In genomic region chr3:121988146-121988545, GRCh38 we compare ENCODE assay signal across 20 cellular contexts. TPM values are rescaled to one million over a fixed set of nuclear protein-coding genes. Genes with fewer than 3 reads are reported as not detected.
"Had no signal": no experiment of that assay in that cellular context is flagged by ENCODE, and none has a peak within 500 bp of the region (broad histone marks: within the 10 kb centered on the region; RNA-seq: fewer than 3 reads in every experiment).

No MANE protein-coding gene starts in this region.

- H3K4me3 ChIP-seq: colonic mucosa, gastrocnemius medialis, sigmoid colon, tibial nerve, vagina had no signal

- DNase-seq: activated CD4-positive, alpha-beta T cell treated with anti-CD3 and anti-CD28 coated beads, Interleukin-2, amount 50 U/mL, for 1 hour; activated CD8-positive, alpha-beta memory T cell treated with anti-CD3 and anti-CD28 coated beads, Interleukin-2, amount 50 U/mL, for 48 hours; activated effector memory CD4-positive, alpha-beta T cell treated with anti-CD3 and anti-CD28 coated beads, Interleukin-2, amount 50 U/mL, for 16 hours; caudate nucleus; colonic mucosa; effector memory CD4-positive, alpha-beta T cell; gastrocnemius medialis; islet precursor cell; nephron progenitor cell; sigmoid colon; SK-N-SH; stimulated activated CD4-positive, alpha-beta T cell treated with anti-CD3 and anti-CD28 coated beads, Interleukin-12 subunit alpha, Interleukin-12 subunit beta, amount 100 ng/mL, for 4 hours; stimulated activated CD4-positive, alpha-beta T cell treated with anti-CD3 and anti-CD28 coated beads, Interleukin-4, amount 100 ng/mL, for 1 hour; stimulated activated CD8-positive, alpha-beta memory T cell treated with anti-CD3 and anti-CD28 coated beads, Interleukin-4, amount 100 ng/mL, for 48 hours had no signal

- H3K36me3 ChIP-seq: colonic mucosa, gastrocnemius medialis, sigmoid colon, tibial nerve, vagina had no signal

- H3K27me3 ChIP-seq: colonic mucosa, gastrocnemius medialis, sigmoid colon, tibial nerve, vagina had no signal

- H3K27ac Mint-ChIP-seq: nephron progenitor cell, WTC11 had no signal

- H3K4me3 Mint-ChIP-seq: nephron progenitor cell, WTC11 had no signal

- H3K4me1 ChIP-seq: colonic mucosa, gastrocnemius medialis, sigmoid colon, tibial nerve, vagina had no signal

- ATAC-seq: gastrocnemius medialis, left lobe of liver, WTC11 had no signal

- H3K4me2 ChIP-seq: SK-N-SH had no signal

- H3K27ac ChIP-seq: colonic mucosa, gastrocnemius medialis, sigmoid colon, tibial nerve, vagina had no signal

- H3K4me1 Mint-ChIP-seq: nephron progenitor cell, WTC11 had no signal

- H3K9me3 ChIP-seq: colonic mucosa, gastrocnemius medialis, SK-N-SH, vagina had no signal

- H3K9ac ChIP-seq: SK-N-SH had no signal

RNA-seq across cellular contexts. Expression of gene ILDR1, which starts 33.9 kb away (rescaled TPM):
- total RNA-seq: fibroblast of lung, gastrocnemius medialis, osteocyte, sigmoid colon, tibial nerve had no signal
- polyA plus RNA-seq: fibroblast of lung had no signal
